Comparison of ENCODE assay signal across 8 cellular contexts in the genomic region with DNA sequence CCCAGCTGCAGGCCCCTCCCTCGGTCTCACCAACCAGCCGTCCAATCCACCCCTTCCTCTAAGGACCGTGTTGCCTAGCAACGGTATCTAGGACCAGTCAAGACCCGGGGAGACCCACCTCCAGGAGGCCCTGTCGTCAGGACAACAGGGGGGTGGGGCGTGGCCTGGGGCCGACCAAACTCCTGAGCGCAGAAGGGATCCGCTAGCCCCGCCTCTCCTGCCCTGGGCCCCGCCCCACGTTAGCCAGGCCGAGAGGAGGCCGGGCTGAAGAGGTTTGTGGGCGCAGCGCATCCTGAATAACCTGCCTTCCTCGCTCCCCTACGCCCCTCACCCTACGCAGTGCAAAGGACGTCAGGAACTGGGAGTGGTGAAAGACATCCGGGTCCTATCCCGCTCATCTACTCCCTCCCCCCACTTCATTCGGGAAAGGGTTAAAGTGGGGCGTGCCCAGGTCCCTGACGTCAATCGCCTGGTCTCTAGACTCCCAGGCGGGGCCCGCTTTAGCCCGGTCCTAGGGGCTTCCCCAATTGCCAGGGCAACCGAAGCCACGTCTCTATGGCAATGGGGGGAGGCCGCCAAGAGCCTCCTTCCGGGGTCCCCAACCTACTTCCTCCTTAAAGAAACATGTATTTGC. TPM values are rescaled to one million over a fixed set of nuclear protein-coding genes. Genes with fewer than 3 reads are reported as not detected.
A peak's percentile ranks its signal among the peaks of the same experiment; 100 is the strongest.
DNase-seq lines count a peak whose midpoint lies in the region; ATAC-seq and TF ChIP-seq lines count a peak whose summit lies in the region.

No MANE protein-coding gene starts in this region.

- H3K4me1 Mint-ChIP-seq in activated T-helper 2 cell treated with anti-CD3 and anti-CD28 coated beads, Interferon-gamma antibody, Interleukin-2, Interleukin-4, amounts not matched to agents 10 μg/mL and 5 μg/mL and 100 μg/mL, durations not matched to agents 14 hours and 24 hours and 36 hours (ENCODE audit: low read depth), result peaks cover 23% of the 10 kb centered on the region
- peaks cover 59% of the 10 kb centered on the region for H3K4me1 Mint-ChIP-seq in nephron progenitor cell

- H3K4me3 Mint-ChIP-seq in activated T-helper 2 cell treated with anti-CD3 and anti-CD28 coated beads, Interferon-gamma antibody, Interleukin-2, Interleukin-4, amounts not matched to agents 10 μg/mL and 5 μg/mL and 100 μg/mL, durations not matched to agents 14 hours and 24 hours and 36 hours (ENCODE audit: low read depth), result peak overlapping the region; percentile 74
- H3K4me3 Mint-ChIP-seq in nephron progenitor cell, result peak overlapping the region; percentile 79

- TF ChIP-seq CTCF in nephron progenitor cell (IDR thresholded peaks at IDR 0.05), result no peak

- H3K27me3 Mint-ChIP-seq in activated T-helper 2 cell treated with anti-CD3 and anti-CD28 coated beads, Interferon-gamma antibody, Interleukin-2, Interleukin-4, amounts not matched to agents 10 μg/mL and 5 μg/mL and 100 μg/mL, durations not matched to agents 14 hours and 24 hours and 36 hours (ENCODE audit: low read depth), result no peaks in the 10 kb centered on the region
- H3K27me3 Mint-ChIP-seq in nephron progenitor cell (ENCODE audit: low read depth, poor library complexity), result no peaks in the 10 kb centered on the region

- peak; percentile 84 for DNase-seq in NK-92 (lab: John Stamatoyannopoulos, UW; ENCODE audit: unreplicated experiment)
- no peak for DNase-seq in NK-92 treated with Interleukin-12 subunit alpha and Interleukin-12 subunit beta, amount 100 ng/mL, for 24 hours (lab: John Stamatoyannopoulos, UW)
- DNase-seq in NCI-H82 (lab: John Stamatoyannopoulos, UW), result peak; percentile 97
- peak; percentile 89 for DNase-seq in activated T-helper 2 cell treated with anti-CD3 and anti-CD28 coated beads, Interferon-gamma antibody, Interleukin-2, Interleukin-4, amounts not matched to agents 10 μg/mL and 5 μg/mL and 100 μg/mL, durations not matched to agents 14 hours and 24 hours and 36 hours (ENCODE audit: low spot score)
- DNase-seq in fibroblast of the conjunctiva (ENCODE audit: low read depth), result peak; percentile 74
- peak; percentile 97 for DNase-seq in nephron progenitor cell
- peak; percentile 91 for DNase-seq in stimulated activated naive CD4-positive, alpha-beta T cell treated with Interleukin-2 at 50 U/mL for 16 hours (lab: John Stamatoyannopoulos, UW)

- H3K9me3 Mint-ChIP-seq in activated T-helper 2 cell treated with anti-CD3 and anti-CD28 coated beads, Interferon-gamma antibody, Interleukin-2, Interleukin-4, amounts not matched to agents 10 μg/mL and 5 μg/mL and 100 μg/mL, durations not matched to agents 14 hours and 24 hours and 36 hours, result no peaks in the 10 kb centered on the region
- no peaks in the 10 kb centered on the region for H3K9me3 Mint-ChIP-seq in nephron progenitor cell

- ATAC-seq in HG03095 (IDR thresholded peaks at IDR 0.05; ENCODE audit: unreplicated experiment), result peak; percentile 61

- peak overlapping the region; percentile 84 for H3K27ac Mint-ChIP-seq in activated T-helper 2 cell treated with anti-CD3 and anti-CD28 coated beads, Interferon-gamma antibody, Interleukin-2, Interleukin-4, amounts not matched to agents 10 μg/mL and 5 μg/mL and 100 μg/mL, durations not matched to agents 14 hours and 24 hours and 36 hours
- peak overlapping the region; percentile 88 for H3K27ac Mint-ChIP-seq in nephron progenitor cell

- H3K36me3 Mint-ChIP-seq in activated T-helper 2 cell treated with anti-CD3 and anti-CD28 coated beads, Interferon-gamma antibody, Interleukin-2, Interleukin-4, amounts not matched to agents 10 μg/mL and 5 μg/mL and 100 μg/mL, durations not matched to agents 14 hours and 24 hours and 36 hours (ENCODE audit: low read depth), result peaks cover 3% of the 10 kb centered on the region
- H3K36me3 Mint-ChIP-seq in nephron progenitor cell (ENCODE audit: low read depth), result peaks cover 37% of the 10 kb centered on the region

- intact Hi-C loops in activated T-helper 2 cell treated with anti-CD3 and anti-CD28 coated beads, Interferon-gamma antibody, Interleukin-2, Interleukin-4, amounts not matched to agents 10 μg/mL and 5 μg/mL and 100 μg/mL, durations not matched to agents 14 hours and 24 hours and 36 hours (cut with micrococcal nuclease), result loop anchor here (1.0 kb wide), 1 partner anchor 9 kb away; no protein-coding TSS in a partner anchor

RNA-seq across cellular contexts. Expression of a gene that starts 14.7 kb away (rescaled TPM):
- 10.5 and 10.6 TPM in 2 replicates for total RNA-seq in activated T-helper 2 cell treated with anti-CD3 and anti-CD28 coated beads, Interferon-gamma antibody, Interleukin-2, Interleukin-4, amounts not matched to agents 10 μg/mL and 5 μg/mL and 100 μg/mL, durations not matched to agents 14 hours and 24 hours and 36 hours

RNA-seq across cellular contexts. Expression of a gene that starts 14.8 kb away (rescaled TPM):
- 492 and 503 TPM in 2 replicates for total RNA-seq in activated T-helper 2 cell treated with anti-CD3 and anti-CD28 coated beads, Interferon-gamma antibody, Interleukin-2, Interleukin-4, amounts not matched to agents 10 μg/mL and 5 μg/mL and 100 μg/mL, durations not matched to agents 14 hours and 24 hours and 36 hours

RNA-seq across cellular contexts. Expression of a gene that starts 25.8 kb away (rescaled TPM):
- total RNA-seq in activated T-helper 2 cell treated with anti-CD3 and anti-CD28 coated beads, Interferon-gamma antibody, Interleukin-2, Interleukin-4, amounts not matched to agents 10 μg/mL and 5 μg/mL and 100 μg/mL, durations not matched to agents 14 hours and 24 hours and 36 hours, result 1.7 and 1.8 TPM in 2 replicates

RNA-seq across cellular contexts. Expression of a gene that starts 29.4 kb away (rescaled TPM):
- 69.7 and 73.1 TPM in 2 replicates for total RNA-seq in activated T-helper 2 cell treated with anti-CD3 and anti-CD28 coated beads, Interferon-gamma antibody, Interleukin-2, Interleukin-4, amounts not matched to agents 10 μg/mL and 5 μg/mL and 100 μg/mL, durations not matched to agents 14 hours and 24 hours and 36 hours

RNA-seq across cellular contexts. Expression of a gene that starts 34.3 kb away (rescaled TPM):
- 43.4 and 47.8 TPM in 2 replicates for total RNA-seq in activated T-helper 2 cell treated with anti-CD3 and anti-CD28 coated beads, Interferon-gamma antibody, Interleukin-2, Interleukin-4, amounts not matched to agents 10 μg/mL and 5 μg/mL and 100 μg/mL, durations not matched to agents 14 hours and 24 hours and 36 hours
